In the genomic region with DNA sequence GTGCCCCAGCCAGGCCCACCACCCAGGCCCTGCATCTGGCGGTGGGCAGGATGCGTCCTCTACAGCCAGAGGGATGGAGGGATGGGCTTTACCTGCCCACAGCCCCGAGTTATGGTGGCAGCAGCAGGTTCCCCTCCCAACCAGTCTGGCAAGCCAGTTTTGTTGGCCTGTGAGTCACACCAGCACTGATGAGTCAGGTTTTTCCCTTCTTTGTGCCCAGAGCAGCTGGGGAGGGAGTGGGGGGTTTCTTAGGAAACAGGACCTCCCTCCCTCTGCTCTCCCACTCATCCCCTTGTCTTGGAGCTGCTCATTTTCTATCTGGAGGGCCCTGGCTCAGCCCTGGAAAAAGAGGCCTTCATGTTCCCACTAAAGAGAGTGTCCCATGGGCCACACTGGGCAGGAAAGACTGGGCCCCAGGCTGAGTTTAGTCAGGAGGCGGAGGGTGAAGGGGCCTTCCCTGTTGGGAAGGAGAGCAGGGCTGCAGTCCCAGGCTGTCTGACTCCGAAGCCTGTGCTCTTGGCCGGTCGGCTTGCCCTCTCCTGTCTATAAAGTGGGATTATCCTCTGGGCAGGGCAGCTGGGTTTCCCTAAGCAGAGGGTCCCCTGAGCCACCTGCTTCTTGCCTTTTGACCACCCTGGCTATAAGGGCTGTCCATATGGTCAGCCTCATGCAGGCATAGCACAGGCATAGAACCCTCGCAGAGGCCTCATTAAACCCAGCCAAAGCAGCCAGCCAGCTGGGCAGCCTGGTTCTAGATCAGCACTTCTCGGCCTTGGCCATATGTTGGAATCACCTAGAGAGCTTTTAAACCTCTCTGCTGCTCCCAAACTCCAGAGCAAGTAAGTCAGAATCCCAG, we compare ENCODE assay signal across 8 cellular contexts. TPM values are rescaled to one million over a fixed set of nuclear protein-coding genes. Genes with fewer than 3 reads are reported as not detected.
DNase-seq lines count a peak whose midpoint lies in the region; ATAC-seq and TF ChIP-seq lines count a peak whose summit lies in the region.

No MANE protein-coding gene starts in this region.

- H3K79me2 ChIP-seq in hepatocyte = peaks cover 21% of the 10 kb centered on the region

- peaks cover 4% of the 10 kb centered on the region for H4K20me1 ChIP-seq in hepatocyte (ENCODE audit: insufficient read depth, poor library complexity, severe bottlenecking)

- WGBS in hepatocyte (ENCODE audit: low lambda C conversion rate, missing lambda C conversion rate) = 68% methylated on average over 9 of the region's 9 CpGs
- WGBS in sigmoid colon, 2 donors = 75 to 77% methylated on average over 9 of the region's 9 CpGs

- no peaks in the 10 kb centered on the region for H3K36me3 ChIP-seq in hepatocyte (replicated peaks; ENCODE audit: insufficient read depth, low read depth)
- no peaks in the 10 kb centered on the region for H3K36me3 ChIP-seq in sigmoid colon

- no peak for TF ChIP-seq EP300 in sigmoid colon (IDR thresholded peaks at IDR 0.05)

- ATAC-seq in GM18520 (IDR thresholded peaks at IDR 0.05; ENCODE audit: unreplicated experiment) = no peak
- ATAC-seq in HG02588 (IDR thresholded peaks at IDR 0.05; ENCODE audit: unreplicated experiment) = no peak
- ATAC-seq in HG02973 (IDR thresholded peaks at IDR 0.05; ENCODE audit: unreplicated experiment) = no peak

- intact Hi-C loops in sigmoid colon (cut with DNase I) = no loop called here

- H3K4me3 ChIP-seq in hepatocyte (no peak overlapping the region), sigmoid colon (no peak overlapping the region)

- H3K27ac ChIP-seq in angular gyrus (ENCODE audit: low read depth, low read length) = peak overlapping the region; percentile 99
- peak overlapping the region; percentile 95 for H3K27ac ChIP-seq in hepatocyte
- H3K27ac ChIP-seq in sigmoid colon = peak overlapping the region; percentile 77 to 88 (median 81)

- no peak overlapping the region for H2AFZ ChIP-seq in hepatocyte

- DNase-seq in DMS 273 treated with DMSO at 0.1 percent for 48 hours (lab: John Stamatoyannopoulos, UW) (peak; percentile 61), NCI-H82 (lab: John Stamatoyannopoulos, UW) (peak; percentile 73), hepatocyte (ENCODE audit: low spot score) (peak; percentile 87), sigmoid colon (peak; percentile 91)

- H3K4me1 ChIP-seq in hepatocyte (ENCODE audit: insufficient read depth) (peaks cover 30% of the 10 kb centered on the region), sigmoid colon (peaks cover 0 to 36% (median 32%) of the 10 kb centered on the region in 4 donors)

- no peak for TF ChIP-seq POLR2A in sigmoid colon (IDR thresholded peaks at IDR 0.05)

- no peaks in the 10 kb centered on the region for H3K27me3 ChIP-seq in hepatocyte
- no peaks in the 10 kb centered on the region for H3K27me3 ChIP-seq in sigmoid colon

- H3K9me3 ChIP-seq in hepatocyte (ENCODE audit: low read depth) (no peaks in the 10 kb centered on the region), sigmoid colon (no peaks in the 10 kb centered on the region)

- H3K4me2 ChIP-seq in hepatocyte = peak overlapping the region; percentile 28

- TF ChIP-seq CTCF in hepatocyte (IDR thresholded peaks at IDR 0.05; ENCODE audit: poor library complexity) = no peak
- no peak for TF ChIP-seq CTCF in sigmoid colon (IDR thresholded peaks at IDR 0.05)

- H3K9me2 ChIP-seq in hepatocyte (replicated peaks; ENCODE audit: insufficient read depth) = no peaks in the 10 kb centered on the region

RNA-seq across cellular contexts. Expression of a gene that starts 30.2 kb away (rescaled TPM):
- not detected in 2 replicates for total RNA-seq in hepatocyte
- 0.15 TPM in 1 of 2 replicates, not detected in the other for polyA plus RNA-seq in hepatocyte
- under 1 TPM in 1 of 4 donors, not detected in 3; 0.49 TPM for total RNA-seq in sigmoid colon
- polyA plus RNA-seq in sigmoid colon = 1 to 10 TPM in 1 of 3 donors, under 1 TPM in 1, not detected in 1; 0.31 to 1.2 TPM

RNA-seq across cellular contexts. Expression of a gene that starts 41.8 kb away (rescaled TPM):
- total RNA-seq in hepatocyte (4.5 and 5.8 TPM in 2 replicates), sigmoid colon (under 1 TPM in 1 of 4 donors, not detected in 3; 0.71 TPM)
- polyA plus RNA-seq in hepatocyte (6.9 TPM in 2 replicates), sigmoid colon (1 to 10 TPM in 1 of 3 donors, under 1 TPM in 1, not detected in 1; 0.26 to 1.2 TPM)

RNA-seq across cellular contexts. Expression of a gene that starts 43.7 kb away (rescaled TPM):
- total RNA-seq in hepatocyte (12.8 and 20.6 TPM in 2 replicates), sigmoid colon (1 to 10 TPM; 4.3 to 7.9 (median 7.4) TPM)
- polyA plus RNA-seq in hepatocyte (37.0 and 37.1 TPM in 2 replicates), sigmoid colon (1 to 10 TPM; 2.3 to 5.9 (median 5.4) TPM)

RNA-seq across cellular contexts. Expression of a gene that starts 44.2 kb away (rescaled TPM):
- total RNA-seq in hepatocyte = 68.6 and 73.6 TPM in 2 replicates
- polyA plus RNA-seq in hepatocyte = 58.4 and 59.8 TPM in 2 replicates
- total RNA-seq in sigmoid colon = 10 to 100 TPM; 37.9 to 79.8 (median 57.9) TPM
- 10 to 100 TPM; 29.4 to 48.9 (median 34.2) TPM for polyA plus RNA-seq in sigmoid colon

RNA-seq across cellular contexts. Expression of a gene that starts 47.1 kb away (rescaled TPM):
- total RNA-seq in hepatocyte (0.23 TPM in 1 of 2 replicates, not detected in the other), sigmoid colon (not detected)
- polyA plus RNA-seq in hepatocyte (not detected in 2 replicates), sigmoid colon (not detected)
